In the genomic region with DNA sequence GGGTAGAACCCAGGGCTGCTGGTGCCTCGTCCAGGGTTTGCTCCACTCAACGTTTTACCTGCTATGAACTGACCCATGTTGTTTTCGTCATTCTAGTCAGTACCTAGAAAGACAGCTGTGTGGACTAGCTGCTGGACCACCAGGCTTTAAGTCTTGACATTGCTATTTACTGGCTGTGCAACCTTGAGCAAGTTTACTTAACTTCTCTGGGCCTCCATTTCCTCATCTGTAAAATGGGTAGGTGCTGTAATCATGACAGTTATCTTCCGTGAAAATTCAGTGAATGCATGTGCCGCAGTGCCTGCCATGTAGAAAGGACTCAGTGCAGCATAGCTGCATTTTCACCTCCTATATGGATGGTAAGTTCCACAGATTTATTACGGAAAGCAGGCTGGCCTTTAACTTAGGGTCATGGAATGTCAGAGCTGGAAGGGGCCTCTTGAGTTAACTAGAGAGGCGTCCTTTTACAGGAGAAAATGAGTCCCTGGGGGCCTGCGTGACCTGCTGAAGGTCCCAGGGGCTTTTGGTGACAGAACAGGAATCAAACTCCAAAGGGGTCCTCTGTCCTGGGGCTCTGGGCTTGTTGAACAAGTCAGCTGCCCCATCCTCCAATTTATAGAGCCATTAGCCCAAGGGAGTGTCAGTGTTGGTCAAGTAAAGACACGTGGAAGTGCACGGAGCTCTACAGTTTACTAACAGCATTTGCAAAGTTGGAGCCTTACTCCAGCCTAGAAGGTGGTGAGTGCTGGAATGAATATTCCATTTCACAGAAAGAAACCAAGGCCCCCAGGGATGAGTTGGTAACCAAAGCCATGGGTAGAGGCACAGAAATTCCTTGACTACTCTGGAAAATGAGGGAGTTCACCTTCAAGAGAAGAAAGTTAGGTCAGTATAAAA, we compare ENCODE assay signal across 9 cellular contexts. TPM values are rescaled to one million over a fixed set of nuclear protein-coding genes. Genes with fewer than 3 reads are reported as not detected.
A peak's percentile ranks its signal among the peaks of the same experiment; 100 is the strongest.
DNase-seq lines count a peak whose midpoint lies in the region; ATAC-seq, FAIRE-seq and TF ChIP-seq lines count a peak whose summit lies in the region.
"Had no signal": no experiment of that assay in that cellular context is flagged by ENCODE, and none has a peak within 500 bp of the region (broad histone marks: within the 10 kb centered on the region; RNA-seq: fewer than 3 reads in every experiment).

No MANE protein-coding gene starts in this region.

- no peak overlapping the region for H2BK15ac ChIP-seq in mesenchymal stem cell (ENCODE audit: low read depth, poor library complexity, severe bottlenecking)

- H3K4me2 ChIP-seq in Loucy (ENCODE audit: low read depth, low read length, poor library complexity, severe bottlenecking): peak overlapping the region; percentile 79
- no peak overlapping the region for H3K4me2 ChIP-seq in K562 (ENCODE audit: insufficient read depth, low read length)
- H3K4me2 ChIP-seq in mesenchymal stem cell (ENCODE audit: low read length, poor library complexity, severe bottlenecking): peak overlapping the region; percentile 44

- BruUV-seq in K562 (replicated peaks; lab: Mats Ljungman, UMichigan): no TSS peak

- H3K4me3 ChIP-seq in Loucy (ENCODE audit: low read length, poor library complexity, severe bottlenecking) (peak overlapping the region; percentile 49), K562 (no peak overlapping the region), mesenchymal stem cell (ENCODE audit: insufficient read depth in 1 of 2, low read depth in 1 of 2, low read length in 2 of 2) (peak overlapping the region in 1 of 2 experiments; percentile 24), suprapubic skin (no peak overlapping the region)

- peak overlapping the region; percentile 30 to 92 for H3K18ac ChIP-seq in mesenchymal stem cell (ENCODE audit: low read depth in 1 of 2, low read length in 2 of 2)

- peak overlapping the region; percentile 96 to 98 for H2BK12ac ChIP-seq in mesenchymal stem cell (ENCODE audit: low read length in 2 of 2)

- no peak for FAIRE-seq in K562 (lab: Jason Lieb, UNC)

- H3K36me3 ChIP-seq in Loucy (ENCODE audit: insufficient read depth, low read length) (no peaks in the 10 kb centered on the region), K562 (ENCODE audit: control insufficient read depth, insufficient read depth, low read length) (no peaks in the 10 kb centered on the region), mesenchymal stem cell (ENCODE audit: control insufficient read depth in 1 of 2, insufficient read depth in 2 of 2, low read depth in 1 of 2, low read length in 2 of 2) (no peaks in the 10 kb centered on the region), suprapubic skin (no peaks in the 10 kb centered on the region)

- peak overlapping the region; percentile 39 to 100 for H3K4ac ChIP-seq in mesenchymal stem cell (ENCODE audit: low read depth in 1 of 2, low read length in 2 of 2)

- H3K4me1 ChIP-seq in Loucy (ENCODE audit: insufficient read depth, low read length, poor library complexity, severe bottlenecking) (peaks cover 32% of the 10 kb centered on the region), K562 (replicated peaks in 1 of 2; ENCODE audit: control insufficient read depth in 2 of 2, insufficient read depth in 2 of 2, low read length in 2 of 2) (peaks cover 65 to 72% of the 10 kb centered on the region in 2 experiments), mesenchymal stem cell (ENCODE audit: control insufficient read depth, insufficient read depth, low read depth, low read length) (peaks cover 52% of the 10 kb centered on the region), suprapubic skin (peaks cover 68% of the 10 kb centered on the region)

- H4K20me1 ChIP-seq in Loucy (ENCODE audit: insufficient read depth, low read length, poor library complexity, severe bottlenecking) (no peaks in the 10 kb centered on the region), K562 (replicated peaks; ENCODE audit: control insufficient read depth, insufficient read depth, low read length) (no peaks in the 10 kb centered on the region)

- peak overlapping the region in 1 of 2 experiments; percentile 26 for H3K14ac ChIP-seq in mesenchymal stem cell (ENCODE audit: low read length in 2 of 2)

- peak overlapping the region in 1 of 2 experiments; percentile 34 for H3K23ac ChIP-seq in mesenchymal stem cell (ENCODE audit: low read length in 2 of 2)

- H2AFZ ChIP-seq in Loucy (ENCODE audit: low read length) (peak overlapping the region; percentile 32; the same call in 1 of the 2 replicates), K562 (ENCODE audit: low read depth, low read length) (no peak overlapping the region), mesenchymal stem cell (ENCODE audit: low read depth, low read length) (no peak overlapping the region)

- peaks cover 1% of the 10 kb centered on the region for H3K79me1 ChIP-seq in mesenchymal stem cell (replicated peaks; ENCODE audit: low read length, poor library complexity, severe bottlenecking)

- in situ Hi-C loops in K562 (cut with MboI): no loop called here

- TF ChIP-seq EP300 in K562 (IDR thresholded peaks at IDR 0.05; ENCODE audit: low read length) (no peak), suprapubic skin (IDR thresholded peaks at IDR 0.05) (no peak)

- POLR2A ChIA-PET in K562 (lab: Yijun Ruan, JAX): interaction anchor here (1.0 to 27.6 kb wide), 5 partner anchors 16 to 317 kb away, joined by 3 to 2118 read pairs (median 704); a partner anchor contains a TSS

- H3K79me2 ChIP-seq in Loucy (ENCODE audit: insufficient read depth, low read length): no peaks in the 10 kb centered on the region
- H3K79me2 ChIP-seq in K562 (ENCODE audit: control insufficient read depth, insufficient read depth, low read length): peaks cover 11% of the 10 kb centered on the region

- H3K27ac ChIP-seq in K562 (ENCODE audit: extremely low read depth, low read depth, low read length) (no peak overlapping the region; the same call in 2 of the 3 replicates), mesenchymal stem cell (ENCODE audit: low read length, poor library complexity, severe bottlenecking) (peak overlapping the region; percentile 95), suprapubic skin (peak overlapping the region; percentile 99)

- TF ChIP-seq POLR2A in K562 (conservative IDR thresholded peaks at IDR 0.05) (no peak), suprapubic skin (IDR thresholded peaks at IDR 0.05) (no peak)

- peak overlapping the region; percentile 70 for H4K8ac ChIP-seq in mesenchymal stem cell (ENCODE audit: low read length)

- H3K9me3 ChIP-seq in Loucy (ENCODE audit: insufficient read depth, low read depth, low read length) (no peaks in the 10 kb centered on the region), K562 (replicated peaks; ENCODE audit: control insufficient read depth, insufficient read depth, low read depth, low read length) (no peaks in the 10 kb centered on the region), mesenchymal stem cell (ENCODE audit: control insufficient read depth, low read length) (no peaks in the 10 kb centered on the region), suprapubic skin (no peaks in the 10 kb centered on the region)

- intact Hi-C loops in K562 (cut with micrococcal nuclease): no loop called here

- TF ChIP-seq CTCF in Loucy (conservative IDR thresholded peaks at IDR 0.05; ENCODE audit: low read length) (no peak), K562 (IDR thresholded peaks at IDR 0.05 in 2 of 3, conservative IDR thresholded peaks at IDR 0.05 in 1 of 3; ENCODE audit: insufficient read depth in 2 of 3, low read depth in 1 of 3, low read length in 3 of 3) (no peak), suprapubic skin (IDR thresholded peaks at IDR 0.05) (no peak)

- CTCF ChIA-PET in K562 (lab: Yijun Ruan, JAX; ENCODE audit: low intra/inter-chr PET ratio): no interaction called here

- peak overlapping the region; percentile 97 for H2AK5ac ChIP-seq in mesenchymal stem cell (ENCODE audit: low read length, severe bottlenecking)

- no peak for TF ChIP-seq RAD21 in K562 (CRISPR knock-in tag; conservative IDR thresholded peaks at IDR 0.05 in 1 of 2, IDR thresholded peaks at IDR 0.05 in 1 of 2)

- H3F3A ChIP-seq in Loucy (ENCODE audit: low read depth): no peaks in the 10 kb centered on the region

- DNase-seq in K562 (ENCODE audit: extremely low read depth in 1 of 4, low spot score in 3 of 4): no peak
- DNase-seq in mesenchymal stem cell: no peak
- peak in 1 of 2 donors; percentile 69 for DNase-seq in suprapubic skin (ENCODE audit: low spot score in 2 of 2)
- no peak for DNase-seq in NCI-H2227 (lab: John Stamatoyannopoulos, UW; ENCODE audit: unreplicated experiment)
- DNase-seq in retina: no peak
- DNase-seq in dedifferentiated amniotic fluid mesenchymal stem cell (ENCODE audit: extremely low spot score): no peak
- DNase-seq: activated CD8-positive, alpha-beta memory T cell treated with anti-CD3 and anti-CD28 coated beads, Interleukin-2, amount 10 ng/mL, durations not matched to agents 7 days and 5 days had no signal

- peak overlapping the region; percentile 22 for H4K91ac ChIP-seq in mesenchymal stem cell (ENCODE audit: low read length)

- no peak for ATAC-seq in K562
- ATAC-seq in HG03439 (IDR thresholded peaks at IDR 0.05; ENCODE audit: unreplicated experiment): no peak
- ATAC-seq: activated CD8-positive, alpha-beta memory T cell treated with anti-CD3 and anti-CD28 coated beads, Interleukin-2, amount 10 ng/mL, durations not matched to agents 7 days and 5 days had no signal

- peak overlapping the region; percentile 93 for H2BK5ac ChIP-seq in mesenchymal stem cell (ENCODE audit: low read depth, low read length, poor library complexity, severe bottlenecking)

- H3K9me2 ChIP-seq in Loucy (replicated peaks; ENCODE audit: low read depth, low read length): no peaks in the 10 kb centered on the region

- peak overlapping the region; percentile 51 for H3K9ac ChIP-seq in Loucy (ENCODE audit: low read depth, low read length, poor library complexity, severe bottlenecking)
- H3K9ac ChIP-seq in K562 (ENCODE audit: insufficient read depth in 1 of 2, low read depth in 2 of 2, low read length in 2 of 2): no peak overlapping the region
- peak overlapping the region; percentile 91 for H3K9ac ChIP-seq in mesenchymal stem cell (ENCODE audit: low read length)

- H3K27me3 ChIP-seq in Loucy (ENCODE audit: insufficient read depth, low read length, poor library complexity, severe bottlenecking) (no peaks in the 10 kb centered on the region), K562 (ENCODE audit: control insufficient read depth in 2 of 2, insufficient read depth in 2 of 2, low read length in 2 of 2) (no peaks in the 10 kb centered on the region), mesenchymal stem cell (ENCODE audit: control insufficient read depth in 1 of 2, insufficient read depth in 1 of 2, low read length in 2 of 2) (no peaks in the 10 kb centered on the region), suprapubic skin (no peaks in the 10 kb centered on the region)

- 71% methylated on average over 10 of the region's 10 CpGs for WGBS in K562 (ENCODE audit: insufficient coverage, low coverage, missing lambda C conversion rate)
- 55% methylated on average over 10 of the region's 10 CpGs for WGBS in mesenchymal stem cell
- 65% methylated on average over 8 of the region's 10 CpGs for WGBS in suprapubic skin

- H3K9me1 ChIP-seq in K562 (ENCODE audit: control insufficient read depth, insufficient read depth, low read length): peaks cover 6% of the 10 kb centered on the region

- peak overlapping the region; percentile 95 for H2BK120ac ChIP-seq in mesenchymal stem cell (ENCODE audit: low read depth, low read length)

RNA-seq across cellular contexts. Expression of a gene that starts 12.0 kb away (rescaled TPM):
- 25,088 and 54,166 TPM in 2 replicates for total RNA-seq in K562 (2011; cell fraction: chromatin; rRNA removed; ENCODE audit: low replicate concordance)
- 9,055 and 12,105 TPM in 2 replicates for total RNA-seq in K562 (2011; cell fraction: nucleolus; rRNA removed)
- 29,585 and 58,308 TPM in 2 replicates for total RNA-seq in K562 (2011; cell fraction: nucleoplasm; rRNA removed)
- total RNA-seq in K562 (2014; rRNA removed) (1,943 and 2,212 TPM in 2 replicates), K562 (2014; rRNA removed; fragmentation: Illumina TruSeq; extraction: Trizol) (2,548 and 2,859 TPM in 2 replicates), K562 (2015; rRNA removed; fragmentation: Illumina TruSeq; extraction: Trizol) (2,437 and 2,551 TPM in 2 replicates), K562 (2021) (4,052 and 5,928 TPM in 2 replicates), suprapubic skin (over 10,000 TPM; 10,207 to 42,728 (median 11,538) TPM)
- polyA plus RNA-seq in K562 (2011; rRNA removed) (980 and 1,205 TPM in 2 replicates), K562 (2014; fragmentation: Illumina TruSeq; extraction: Trizol) (363 and 398 TPM in 2 replicates), K562 (2014; fragmentation: Nextera tagmentation; extraction: Ambion mirVana) (1,000 to 10,000 TPM; 1,606 to 8,715 TPM), K562 (2014; rRNA removed) (1,666 and 2,351 TPM in 2 replicates)
- polyA plus RNA-seq in K562 (2011; cell fraction: cytosol; rRNA removed): 93.6 and 371 TPM in 2 replicates
- 5,475 and 8,513 TPM in 2 replicates for polyA plus RNA-seq in K562 (2011; cell fraction: nucleus; rRNA removed)
- 1,113 and 1,346 TPM in 2 replicates for polyA plus RNA-seq in K562 (2012)
- polyA minus RNA-seq in K562 (2011; rRNA and poly(A)+ RNA removed): 5,106 and 10,064 TPM in 2 replicates
- 2,869 and 5,041 TPM in 2 replicates for polyA minus RNA-seq in K562 (2011; cell fraction: cytosol; rRNA and poly(A)+ RNA removed)
- polyA minus RNA-seq in K562 (2011; cell fraction: nucleus; rRNA and poly(A)+ RNA removed): 20,177 and 33,147 TPM in 2 replicates
- 972 TPM for polyA plus RNA-seq in mesenchymal stem cell (2013, experiment 1 of 2)
- polyA plus RNA-seq in mesenchymal stem cell (2013, experiment 2 of 2): 756 TPM

RNA-seq across cellular contexts. Expression of a gene that starts 38.1 kb away (rescaled TPM):
- 59.7 and 207 TPM in 2 replicates for total RNA-seq in K562 (2011; cell fraction: chromatin; rRNA removed; ENCODE audit: low replicate concordance)
- total RNA-seq in K562 (2011; cell fraction: nucleolus; rRNA removed): 125 and 130 TPM in 2 replicates
- 91.0 and 98.2 TPM in 2 replicates for total RNA-seq in K562 (2011; cell fraction: nucleoplasm; rRNA removed)
- total RNA-seq in K562 (2014; rRNA removed): 145 and 156 TPM in 2 replicates
- total RNA-seq in K562 (2014; rRNA removed; fragmentation: Illumina TruSeq; extraction: Trizol): 14.2 and 20.2 TPM in 2 replicates
- 57.6 and 59.0 TPM in 2 replicates for total RNA-seq in K562 (2015; rRNA removed; fragmentation: Illumina TruSeq; extraction: Trizol)
- 113 and 115 TPM in 2 replicates for total RNA-seq in K562 (2021)
- polyA plus RNA-seq in K562 (2011; rRNA removed): 55.0 and 79.2 TPM in 2 replicates
- 121 and 188 TPM in 2 replicates for polyA plus RNA-seq in K562 (2011; cell fraction: cytosol; rRNA removed)
- polyA plus RNA-seq in K562 (2011; cell fraction: nucleus; rRNA removed): 124 and 172 TPM in 2 replicates
- polyA plus RNA-seq in K562 (2012): 54.7 and 95.3 TPM in 2 replicates
- 76.1 and 81.3 TPM in 2 replicates for polyA plus RNA-seq in K562 (2014; fragmentation: Illumina TruSeq; extraction: Trizol)
- 1 to 10 TPM; 1.9 to 4.7 TPM for polyA plus RNA-seq in K562 (2014; fragmentation: Nextera tagmentation; extraction: Ambion mirVana)
- polyA plus RNA-seq in K562 (2014; rRNA removed): 96.0 and 104 TPM in 2 replicates
- 27.0 and 42.0 TPM in 2 replicates for polyA minus RNA-seq in K562 (2011; rRNA and poly(A)+ RNA removed)
- 62.5 and 74.3 TPM in 2 replicates for polyA minus RNA-seq in K562 (2011; cell fraction: cytosol; rRNA and poly(A)+ RNA removed)
- polyA minus RNA-seq in K562 (2011; cell fraction: nucleus; rRNA and poly(A)+ RNA removed): 31.2 and 38.2 TPM in 2 replicates
- polyA plus RNA-seq in mesenchymal stem cell (2013, experiment 1 of 2): 114 TPM
- 115 TPM for polyA plus RNA-seq in mesenchymal stem cell (2013, experiment 2 of 2)
- 10 to 100 TPM; 63.2 to 83.6 (median 78.4) TPM for total RNA-seq in suprapubic skin

Comparison
In these comparisons a context has a peak if more than half of its experiments do, and no peak if none do; other contexts are left out.
1. H3K9ac ChIP-seq: peak in Loucy (single experiment) and mesenchymal stem cell (single experiment); none in K562 (0 of 2).